Comparison of ENCODE assay signal across 11 cellular contexts in the genomic region with DNA sequence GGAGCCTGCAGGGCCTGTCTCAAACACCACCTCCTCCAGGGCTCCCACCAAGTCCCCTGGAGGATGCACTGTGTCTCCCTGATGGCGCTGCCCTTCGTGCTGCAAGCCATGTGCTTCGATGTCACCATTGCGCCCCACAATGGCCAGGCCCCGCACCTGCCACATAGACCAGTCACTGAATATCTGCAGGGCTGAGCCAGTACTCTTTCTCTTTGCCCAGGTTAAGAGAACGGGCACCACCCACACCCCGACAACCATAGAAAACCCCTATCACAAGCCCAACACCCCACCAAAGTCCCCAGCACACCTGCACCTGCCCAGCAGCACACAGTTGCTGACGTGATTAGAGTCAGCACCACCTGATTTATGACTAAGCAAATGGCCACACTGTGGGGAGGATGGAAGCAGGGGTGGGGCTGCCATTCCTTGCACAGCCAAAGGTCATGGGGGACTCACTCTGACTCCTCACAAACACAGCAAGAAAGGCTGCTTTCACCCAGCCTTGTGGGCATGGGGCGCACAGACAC.
DNase-seq lines count a peak whose midpoint lies in the region; ATAC-seq and TF ChIP-seq lines count a peak whose summit lies in the region.
"Had no signal": no experiment of that assay in that cellular context is flagged by ENCODE, and none has a peak within 500 bp of the region (broad histone marks: within the 10 kb centered on the region; RNA-seq: fewer than 3 reads in every experiment).

No MANE protein-coding gene starts in this region.

- 80 to 85% methylated on average over 6 to 9 of the region's 9 CpGs for WGBS in endodermal cell (ENCODE audit: insufficient coverage in 1 of 2, insufficient read length in 1 of 2), 2 experiments
- 87 to 89% methylated on average over 8 to 9 of the region's 9 CpGs for WGBS in GM23248 (ENCODE audit: low coverage in 1 of 2, low lambda C conversion rate in 2 of 2, missing lambda C conversion rate in 2 of 2), 2 experiments

- H3K9me2 ChIP-seq in PC-3 (replicated peaks; ENCODE audit: low read length) (no peaks in the 10 kb centered on the region), GM23248 (ENCODE audit: insufficient read depth) (no peaks in the 10 kb centered on the region)

- H3K9ac ChIP-seq in PC-3 (ENCODE audit: low read length) (peak overlapping the region; percentile 62), endodermal cell (ENCODE audit: extremely low read depth, low read length, poor library complexity, severe bottlenecking) (no peak overlapping the region), GM23248 (no peak overlapping the region)

- H3K36me3 Mint-ChIP-seq in endodermal cell (ENCODE audit: low read depth): peaks cover 5% of the 10 kb centered on the region

- ATAC-seq in PC-3 (0 out of 2 replicates have a peak, but pooled peaks have one; percentile 12), left lobe of liver (no peak), GM18907 (IDR thresholded peaks at IDR 0.05; ENCODE audit: unreplicated experiment) (no peak)

- H3K4me3 Mint-ChIP-seq in endodermal cell: no peak overlapping the region
- H3K4me3 Mint-ChIP-seq: T-helper 1 cell treated with Interleukin-12 subunit alpha and Interleukin-12 subunit beta and Interleukin-4 antibody, amounts not matched to agents 30 μg/mL and 1 μg/mL, for 36 hours had no signal

- DNase-seq in A172 (ENCODE audit: low spot score) (peak; percentile 51), GM12864 (ENCODE audit: low read depth) (no peak), PC-3 (peak; percentile 66), endodermal cell (peak; percentile 91), left lobe of liver (ENCODE audit: low spot score) (no peak), GM23248 (no peak), NCI-H748 treated with DMSO at 0.1 percent for 48 hours (lab: John Stamatoyannopoulos, UW) (no peak)
- DNase-seq: DMS79 treated with DMSO at 0.1 percent for 48 hours had no signal

- H3K79me2 ChIP-seq in PC-3 (ENCODE audit: low read length): no peaks in the 10 kb centered on the region
- H3K79me2 ChIP-seq in GM23248 (ENCODE audit: insufficient read depth): no peaks in the 10 kb centered on the region

- peak; percentile 45 for TF ChIP-seq CTCF in GM12864 (IDR thresholded peaks at IDR 0.05; ENCODE audit: low read depth, low read length, missing control alignments)
- peak; percentile 39 for TF ChIP-seq CTCF in PC-3 (conservative IDR thresholded peaks at IDR 0.05; ENCODE audit: low read depth, low read length)
- TF ChIP-seq CTCF in endodermal cell (conservative IDR thresholded peaks at IDR 0.05): peak; percentile 74

- H3K36me3 ChIP-seq in PC-3 (ENCODE audit: low read depth, low read length) (peaks cover 12% of the 10 kb centered on the region; the same call in 1 of the 2 replicates), endodermal cell (ENCODE audit: control insufficient read depth, insufficient read depth, low read length) (no peaks in the 10 kb centered on the region), GM23248 (ENCODE audit: low read depth) (no peaks in the 10 kb centered on the region)
- H3K36me3 ChIP-seq: prostate gland had no signal

- H2AFZ ChIP-seq in PC-3 (ENCODE audit: low read length) (no peak overlapping the region), GM23248 (no peak overlapping the region)

- intact Hi-C loops in PC-3 (cut with micrococcal nuclease): no loop called here

- POLR2A ChIA-PET in PC-3 (lab: Charles Lee; ENCODE audit: unreplicated experiment): no interaction called here

- H3K4me1 ChIP-seq in PC-3 (ENCODE audit: insufficient read depth, low read length): peaks cover 44% of the 10 kb centered on the region
- H3K4me1 ChIP-seq in endodermal cell (ENCODE audit: control insufficient read depth, insufficient read depth, low read length): no peaks in the 10 kb centered on the region
- peaks cover 11% of the 10 kb centered on the region for H3K4me1 ChIP-seq in GM23248 (ENCODE audit: insufficient read depth)
- H3K4me1 ChIP-seq: prostate gland had no signal

- in situ Hi-C loops in GM23248 (cut with MboI): no loop called here

- CTCF ChIA-PET in PC-3 (lab: Charles Lee): no interaction called here

- BruUV-seq in PC-3 (replicated peaks; lab: Mats Ljungman, UMichigan): no TSS peak

- no peak overlapping the region for H3K4me3 ChIP-seq in GM12864 (ENCODE audit: low read depth, low read length)
- no peak overlapping the region for H3K4me3 ChIP-seq in PC-3 (ENCODE audit: low read length)
- no peak overlapping the region for H3K4me3 ChIP-seq in endodermal cell (ENCODE audit: low read length)
- H3K4me3 ChIP-seq in GM23248: no peak overlapping the region
- H3K4me3 ChIP-seq: prostate gland had no signal

- no peaks in the 10 kb centered on the region for H3K27me3 Mint-ChIP-seq in endodermal cell (ENCODE audit: insufficient read depth)

- no peaks in the 10 kb centered on the region for H3F3A ChIP-seq in PC-3 (ENCODE audit: low read length, unreplicated experiment)
- peaks cover 8% of the 10 kb centered on the region; the same call in 1 of the 2 replicates for H3F3A ChIP-seq in GM23248 (ENCODE audit: insufficient read depth)

- H3K4me1 Mint-ChIP-seq in endodermal cell: no peaks in the 10 kb centered on the region

- H3K27me3 ChIP-seq in PC-3 (ENCODE audit: low read length) (no peaks in the 10 kb centered on the region), endodermal cell (ENCODE audit: control insufficient read depth, insufficient read depth, low read length, poor library complexity, severe bottlenecking) (no peaks in the 10 kb centered on the region), GM23248 (replicated peaks; ENCODE audit: insufficient read depth) (no peaks in the 10 kb centered on the region)

- peak overlapping the region; percentile 83 for H3K27ac ChIP-seq in PC-3 (ENCODE audit: low read length)
- H3K27ac ChIP-seq in endodermal cell (ENCODE audit: low read depth, low read length): no peak overlapping the region
- H3K27ac ChIP-seq in GM23248: no peak overlapping the region
- H3K27ac ChIP-seq: prostate gland had no signal

- H3K27ac Mint-ChIP-seq in endodermal cell: peak overlapping the region; percentile 78

- H3K9me3 ChIP-seq in PC-3 (ENCODE audit: low read length): no peaks in the 10 kb centered on the region
- H3K9me3 ChIP-seq in endodermal cell (ENCODE audit: control insufficient read depth, low read length): no peaks in the 10 kb centered on the region
- H3K9me3 ChIP-seq in GM23248 (ENCODE audit: low read depth): no peaks in the 10 kb centered on the region
- H3K9me3 ChIP-seq: prostate gland had no signal

- H3K9me3 Mint-ChIP-seq in endodermal cell: no peaks in the 10 kb centered on the region
- H3K9me3 Mint-ChIP-seq: T-helper 1 cell treated with Interleukin-12 subunit alpha and Interleukin-12 subunit beta and Interleukin-4 antibody, amounts not matched to agents 30 μg/mL and 1 μg/mL, for 36 hours had no signal

- H4K20me1 ChIP-seq in PC-3 (ENCODE audit: low read length): no peaks in the 10 kb centered on the region
- H4K20me1 ChIP-seq in GM23248 (ENCODE audit: insufficient read depth): no peaks in the 10 kb centered on the region

- peak overlapping the region; percentile 44 for H3K4me2 ChIP-seq in PC-3 (ENCODE audit: low read length)
- H3K4me2 ChIP-seq in GM23248 (ENCODE audit: unreplicated experiment): no peak overlapping the region

Comparison
In these comparisons a context has a peak if more than half of its experiments do, and no peak if none do; other contexts are left out.
1. DNase-seq: peak in A172 (single experiment), PC-3 (single experiment) and endodermal cell (single experiment); none in GM12864 (single experiment), left lobe of liver (single experiment), GM23248 (single experiment) and NCI-H748 treated with DMSO at 0.1 percent for 48 hours (single experiment).
2. Peak in every context shown above with its lines, with median percentiles within 50 percentile points of each other: CTCF ChIP-seq.